ENCODE assay signal across 1 cellular context in the genomic region with DNA sequence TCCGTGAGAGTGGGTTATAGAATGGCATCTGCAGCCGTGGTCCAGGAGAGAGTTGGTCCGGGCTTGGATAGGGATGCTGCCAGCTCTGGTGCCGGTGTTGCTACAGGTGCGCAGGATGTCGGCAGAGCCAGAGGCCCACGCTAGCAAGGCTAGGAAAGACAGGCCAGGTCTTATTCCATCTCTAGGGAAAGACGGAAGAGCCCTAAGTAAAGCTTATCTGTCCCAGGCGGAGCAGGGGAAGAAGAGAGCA.
TF ChIP-seq lines count a peak whose summit lies in the region.

No MANE protein-coding gene starts in this region.

TF ChIP-seq in HepG2, 621 proteins besides CTCF, POLR2A, EP300 and RAD21 (continues in another document):
- TF ChIP-seq, protein P1, sequence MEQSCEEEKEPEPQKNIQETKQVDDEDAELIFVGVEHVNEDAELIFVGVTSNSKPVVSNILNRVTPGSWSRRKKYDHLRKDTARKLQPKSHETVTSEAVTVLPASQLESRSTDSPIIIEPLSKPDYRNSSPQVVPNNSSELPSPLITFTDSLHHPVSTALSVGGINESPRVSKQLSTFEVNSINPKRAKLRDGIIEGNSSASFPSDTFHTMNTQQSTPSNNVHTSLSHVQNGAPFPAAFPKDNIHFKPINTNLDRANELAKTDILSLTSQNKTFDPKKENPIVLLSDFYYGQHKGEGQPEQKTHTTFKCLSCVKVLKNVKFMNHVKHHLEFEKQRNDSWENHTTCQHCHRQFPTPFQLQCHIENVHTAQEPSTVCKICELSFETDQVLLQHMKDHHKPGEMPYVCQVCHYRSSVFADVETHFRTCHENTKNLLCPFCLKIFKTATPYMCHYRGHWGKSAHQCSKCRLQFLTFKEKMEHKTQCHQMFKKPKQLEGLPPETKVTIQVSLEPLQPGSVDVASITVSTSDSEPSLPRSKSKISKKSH (CRISPR knock-in tag; IDR thresholded peaks at IDR 0.05; ENCODE audit: borderline replicate concordance) = no peak
- TF ChIP-seq, protein P2, sequence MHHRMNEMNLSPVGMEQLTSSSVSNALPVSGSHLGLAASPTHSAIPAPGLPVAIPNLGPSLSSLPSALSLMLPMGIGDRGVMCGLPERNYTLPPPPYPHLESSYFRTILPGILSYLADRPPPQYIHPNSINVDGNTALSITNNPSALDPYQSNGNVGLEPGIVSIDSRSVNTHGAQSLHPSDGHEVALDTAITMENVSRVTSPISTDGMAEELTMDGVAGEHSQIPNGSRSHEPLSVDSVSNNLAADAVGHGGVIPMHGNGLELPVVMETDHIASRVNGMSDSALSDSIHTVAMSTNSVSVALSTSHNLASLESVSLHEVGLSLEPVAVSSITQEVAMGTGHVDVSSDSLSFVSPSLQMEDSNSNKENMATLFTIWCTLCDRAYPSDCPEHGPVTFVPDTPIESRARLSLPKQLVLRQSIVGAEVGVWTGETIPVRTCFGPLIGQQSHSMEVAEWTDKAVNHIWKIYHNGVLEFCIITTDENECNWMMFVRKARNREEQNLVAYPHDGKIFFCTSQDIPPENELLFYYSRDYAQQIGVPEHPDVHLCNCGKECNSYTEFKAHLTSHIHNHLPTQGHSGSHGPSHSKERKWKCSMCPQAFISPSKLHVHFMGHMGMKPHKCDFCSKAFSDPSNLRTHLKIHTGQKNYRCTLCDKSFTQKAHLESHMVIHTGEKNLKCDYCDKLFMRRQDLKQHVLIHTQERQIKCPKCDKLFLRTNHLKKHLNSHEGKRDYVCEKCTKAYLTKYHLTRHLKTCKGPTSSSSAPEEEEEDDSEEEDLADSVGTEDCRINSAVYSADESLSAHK (CRISPR knock-in tag; IDR thresholded peaks at IDR 0.05; ENCODE audit: borderline replicate concordance) = peak; percentile 35; the same call in 1 of the 2 replicates
- TF ChIP-seq GZF1 (CRISPR knock-in tag; IDR thresholded peaks at IDR 0.05) (peak; percentile 59; the same call in 1 of the 2 replicates), ZNF766 (CRISPR knock-in tag; IDR thresholded peaks at IDR 0.05; ENCODE audit: borderline replicate concordance) (no peak; the same call in 1 of the 2 replicates), ZNF230 (CRISPR knock-in tag; IDR thresholded peaks at IDR 0.05) (no peak; the same call in 1 of the 2 replicates), SMARCC2 (IDR thresholded peaks at IDR 0.05) (no peak), ZNF781 (CRISPR knock-in tag; IDR thresholded peaks at IDR 0.05; ENCODE audit: borderline replicate concordance, not compliant biosample characterization) (peak; percentile 87), XRCC5 (optimal IDR thresholded peaks at IDR 0.05; ENCODE audit: low read length) (peak; percentile 12), ZNF484 (CRISPR knock-in tag; IDR thresholded peaks at IDR 0.05; ENCODE audit: borderline replicate concordance, low read depth) (no peak), MLLT10 (CRISPR knock-in tag; IDR thresholded peaks at IDR 0.05) (no peak), FOXA1 (IDR thresholded peaks at IDR 0.05) (no peak), FOXA1 (CRISPR knock-in tag; IDR thresholded peaks at IDR 0.05) (peak; percentile 5; the same call in 1 of the 2 replicates), ARHGAP35 (CRISPR knock-in tag; IDR thresholded peaks at IDR 0.05; ENCODE audit: borderline replicate concordance) (0 out of 2 replicates have a peak, but pooled peaks have one; percentile 64), CAMTA2 (CRISPR knock-in tag; IDR thresholded peaks at IDR 0.05; ENCODE audit: borderline replicate concordance) (peak; percentile 18; the same call in 1 of the 2 replicates), MIXL1 (CRISPR knock-in tag; IDR thresholded peaks at IDR 0.05) (no peak), ATRX (CRISPR knock-in tag; IDR thresholded peaks at IDR 0.05; ENCODE audit: borderline replicate concordance) (peak; percentile 94; the same call in 1 of the 2 replicates), HMGA1 (CRISPR knock-in tag; conservative IDR thresholded peaks at IDR 0.05) (0 out of 2 replicates have a peak, but pooled peaks have one; percentile 81), EED (CRISPR knock-in tag; IDR thresholded peaks at IDR 0.05) (no peak), DNMT1 (CRISPR knock-in tag; IDR thresholded peaks at IDR 0.05) (peak; percentile 72), DNMT3B (CRISPR knock-in tag; conservative IDR thresholded peaks at IDR 0.05) (peak; percentile 31; the same call in 1 of the 2 replicates), ZMYM3 (CRISPR knock-in tag; IDR thresholded peaks at IDR 0.05) (peak; percentile 75), ZNF317 (CRISPR knock-in tag; IDR thresholded peaks at IDR 0.05) (no peak), HOXD1 (CRISPR knock-in tag; IDR thresholded peaks at IDR 0.05) (peak; percentile 45; the same call in 1 of the 2 replicates)
- TF ChIP-seq, protein P3, sequence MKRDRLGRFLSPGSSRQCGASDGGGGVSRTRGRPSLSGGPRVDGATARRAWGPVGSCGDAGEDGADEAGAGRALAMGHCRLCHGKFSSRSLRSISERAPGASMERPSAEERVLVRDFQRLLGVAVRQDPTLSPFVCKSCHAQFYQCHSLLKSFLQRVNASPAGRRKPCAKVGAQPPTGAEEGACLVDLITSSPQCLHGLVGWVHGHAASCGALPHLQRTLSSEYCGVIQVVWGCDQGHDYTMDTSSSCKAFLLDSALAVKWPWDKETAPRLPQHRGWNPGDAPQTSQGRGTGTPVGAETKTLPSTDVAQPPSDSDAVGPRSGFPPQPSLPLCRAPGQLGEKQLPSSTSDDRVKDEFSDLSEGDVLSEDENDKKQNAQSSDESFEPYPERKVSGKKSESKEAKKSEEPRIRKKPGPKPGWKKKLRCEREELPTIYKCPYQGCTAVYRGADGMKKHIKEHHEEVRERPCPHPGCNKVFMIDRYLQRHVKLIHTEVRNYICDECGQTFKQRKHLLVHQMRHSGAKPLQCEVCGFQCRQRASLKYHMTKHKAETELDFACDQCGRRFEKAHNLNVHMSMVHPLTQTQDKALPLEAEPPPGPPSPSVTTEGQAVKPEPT (CRISPR knock-in tag; IDR thresholded peaks at IDR 0.05; ENCODE audit: low read depth) = no peak
- TF ChIP-seq, protein P4, sequence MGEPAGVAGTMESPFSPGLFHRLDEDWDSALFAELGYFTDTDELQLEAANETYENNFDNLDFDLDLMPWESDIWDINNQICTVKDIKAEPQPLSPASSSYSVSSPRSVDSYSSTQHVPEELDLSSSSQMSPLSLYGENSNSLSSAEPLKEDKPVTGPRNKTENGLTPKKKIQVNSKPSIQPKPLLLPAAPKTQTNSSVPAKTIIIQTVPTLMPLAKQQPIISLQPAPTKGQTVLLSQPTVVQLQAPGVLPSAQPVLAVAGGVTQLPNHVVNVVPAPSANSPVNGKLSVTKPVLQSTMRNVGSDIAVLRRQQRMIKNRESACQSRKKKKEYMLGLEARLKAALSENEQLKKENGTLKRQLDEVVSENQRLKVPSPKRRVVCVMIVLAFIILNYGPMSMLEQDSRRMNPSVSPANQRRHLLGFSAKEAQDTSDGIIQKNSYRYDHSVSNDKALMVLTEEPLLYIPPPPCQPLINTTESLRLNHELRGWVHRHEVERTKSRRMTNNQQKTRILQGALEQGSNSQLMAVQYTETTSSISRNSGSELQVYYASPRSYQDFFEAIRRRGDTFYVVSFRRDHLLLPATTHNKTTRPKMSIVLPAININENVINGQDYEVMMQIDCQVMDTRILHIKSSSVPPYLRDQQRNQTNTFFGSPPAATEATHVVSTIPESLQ (CRISPR knock-in tag; conservative IDR thresholded peaks at IDR 0.05) = no peak
- TF ChIP-seq, protein P5, sequence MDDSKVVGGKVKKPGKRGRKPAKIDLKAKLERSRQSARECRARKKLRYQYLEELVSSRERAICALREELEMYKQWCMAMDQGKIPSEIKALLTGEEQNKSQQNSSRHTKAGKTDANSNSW (CRISPR knock-in tag; IDR thresholded peaks at IDR 0.05; ENCODE audit: borderline replicate concordance) = 0 out of 2 replicates have a peak, but pooled peaks have one; percentile 47
- TF ChIP-seq, protein P6, sequence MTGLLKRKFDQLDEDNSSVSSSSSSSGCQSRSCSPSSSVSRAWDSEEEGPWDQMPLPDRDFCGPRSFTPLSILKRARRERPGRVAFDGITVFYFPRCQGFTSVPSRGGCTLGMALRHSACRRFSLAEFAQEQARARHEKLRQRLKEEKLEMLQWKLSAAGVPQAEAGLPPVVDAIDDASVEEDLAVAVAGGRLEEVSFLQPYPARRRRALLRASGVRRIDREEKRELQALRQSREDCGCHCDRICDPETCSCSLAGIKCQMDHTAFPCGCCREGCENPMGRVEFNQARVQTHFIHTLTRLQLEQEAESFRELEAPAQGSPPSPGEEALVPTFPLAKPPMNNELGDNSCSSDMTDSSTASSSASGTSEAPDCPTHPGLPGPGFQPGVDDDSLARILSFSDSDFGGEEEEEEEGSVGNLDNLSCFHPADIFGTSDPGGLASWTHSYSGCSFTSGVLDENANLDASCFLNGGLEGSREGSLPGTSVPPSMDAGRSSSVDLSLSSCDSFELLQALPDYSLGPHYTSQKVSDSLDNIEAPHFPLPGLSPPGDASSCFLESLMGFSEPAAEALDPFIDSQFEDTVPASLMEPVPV (CRISPR knock-in tag; IDR thresholded peaks at IDR 0.05) = peak; percentile 23
- TF ChIP-seq, protein P7, sequence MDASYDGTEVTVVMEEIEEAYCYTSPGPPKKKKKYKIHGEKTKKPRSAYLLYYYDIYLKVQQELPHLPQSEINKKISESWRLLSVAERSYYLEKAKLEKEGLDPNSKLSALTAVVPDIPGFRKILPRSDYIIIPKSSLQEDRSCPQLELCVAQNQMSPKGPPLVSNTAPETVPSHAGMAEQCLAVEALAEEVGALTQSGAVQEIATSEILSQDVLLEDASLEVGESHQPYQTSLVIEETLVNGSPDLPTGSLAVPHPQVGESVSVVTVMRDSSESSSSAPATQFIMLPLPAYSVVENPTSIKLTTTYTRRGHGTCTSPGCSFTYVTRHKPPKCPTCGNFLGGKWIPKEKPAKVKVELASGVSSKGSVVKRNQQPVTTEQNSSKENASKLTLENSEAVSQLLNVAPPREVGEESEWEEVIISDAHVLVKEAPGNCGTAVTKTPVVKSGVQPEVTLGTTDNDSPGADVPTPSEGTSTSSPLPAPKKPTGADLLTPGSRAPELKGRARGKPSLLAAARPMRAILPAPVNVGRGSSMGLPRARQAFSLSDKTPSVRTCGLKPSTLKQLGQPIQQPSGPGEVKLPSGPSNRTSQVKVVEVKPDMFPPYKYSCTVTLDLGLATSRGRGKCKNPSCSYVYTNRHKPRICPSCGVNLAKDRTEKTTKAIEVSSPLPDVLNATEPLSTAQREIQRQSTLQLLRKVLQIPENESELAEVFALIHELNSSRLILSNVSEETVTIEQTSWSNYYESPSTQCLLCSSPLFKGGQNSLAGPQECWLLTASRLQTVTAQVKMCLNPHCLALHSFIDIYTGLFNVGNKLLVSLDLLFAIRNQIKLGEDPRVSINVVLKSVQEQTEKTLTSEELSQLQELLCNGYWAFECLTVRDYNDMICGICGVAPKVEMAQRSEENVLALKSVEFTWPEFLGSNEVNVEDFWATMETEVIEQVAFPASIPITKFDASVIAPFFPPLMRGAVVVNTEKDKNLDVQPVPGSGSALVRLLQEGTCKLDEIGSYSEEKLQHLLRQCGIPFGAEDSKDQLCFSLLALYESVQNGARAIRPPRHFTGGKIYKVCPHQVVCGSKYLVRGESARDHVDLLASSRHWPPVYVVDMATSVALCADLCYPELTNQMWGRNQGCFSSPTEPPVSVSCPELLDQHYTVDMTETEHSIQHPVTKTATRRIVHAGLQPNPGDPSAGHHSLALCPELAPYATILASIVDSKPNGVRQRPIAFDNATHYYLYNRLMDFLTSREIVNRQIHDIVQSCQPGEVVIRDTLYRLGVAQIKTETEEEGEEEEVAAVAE (CRISPR knock-in tag; IDR thresholded peaks at IDR 0.05; ENCODE audit: borderline replicate concordance) = no peak
- TF ChIP-seq, protein P8, sequence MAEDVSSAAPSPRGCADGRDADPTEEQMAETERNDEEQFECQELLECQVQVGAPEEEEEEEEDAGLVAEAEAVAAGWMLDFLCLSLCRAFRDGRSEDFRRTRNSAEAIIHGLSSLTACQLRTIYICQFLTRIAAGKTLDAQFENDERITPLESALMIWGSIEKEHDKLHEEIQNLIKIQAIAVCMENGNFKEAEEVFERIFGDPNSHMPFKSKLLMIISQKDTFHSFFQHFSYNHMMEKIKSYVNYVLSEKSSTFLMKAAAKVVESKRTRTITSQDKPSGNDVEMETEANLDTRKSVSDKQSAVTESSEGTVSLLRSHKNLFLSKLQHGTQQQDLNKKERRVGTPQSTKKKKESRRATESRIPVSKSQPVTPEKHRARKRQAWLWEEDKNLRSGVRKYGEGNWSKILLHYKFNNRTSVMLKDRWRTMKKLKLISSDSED (CRISPR knock-in tag; IDR thresholded peaks at IDR 0.05) = 0 out of 2 replicates have a peak, but pooled peaks have one; percentile 33
- TF ChIP-seq, protein P9, sequence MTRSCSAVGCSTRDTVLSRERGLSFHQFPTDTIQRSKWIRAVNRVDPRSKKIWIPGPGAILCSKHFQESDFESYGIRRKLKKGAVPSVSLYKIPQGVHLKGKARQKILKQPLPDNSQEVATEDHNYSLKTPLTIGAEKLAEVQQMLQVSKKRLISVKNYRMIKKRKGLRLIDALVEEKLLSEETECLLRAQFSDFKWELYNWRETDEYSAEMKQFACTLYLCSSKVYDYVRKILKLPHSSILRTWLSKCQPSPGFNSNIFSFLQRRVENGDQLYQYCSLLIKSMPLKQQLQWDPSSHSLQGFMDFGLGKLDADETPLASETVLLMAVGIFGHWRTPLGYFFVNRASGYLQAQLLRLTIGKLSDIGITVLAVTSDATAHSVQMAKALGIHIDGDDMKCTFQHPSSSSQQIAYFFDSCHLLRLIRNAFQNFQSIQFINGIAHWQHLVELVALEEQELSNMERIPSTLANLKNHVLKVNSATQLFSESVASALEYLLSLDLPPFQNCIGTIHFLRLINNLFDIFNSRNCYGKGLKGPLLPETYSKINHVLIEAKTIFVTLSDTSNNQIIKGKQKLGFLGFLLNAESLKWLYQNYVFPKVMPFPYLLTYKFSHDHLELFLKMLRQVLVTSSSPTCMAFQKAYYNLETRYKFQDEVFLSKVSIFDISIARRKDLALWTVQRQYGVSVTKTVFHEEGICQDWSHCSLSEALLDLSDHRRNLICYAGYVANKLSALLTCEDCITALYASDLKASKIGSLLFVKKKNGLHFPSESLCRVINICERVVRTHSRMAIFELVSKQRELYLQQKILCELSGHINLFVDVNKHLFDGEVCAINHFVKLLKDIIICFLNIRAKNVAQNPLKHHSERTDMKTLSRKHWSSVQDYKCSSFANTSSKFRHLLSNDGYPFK (CRISPR knock-in tag; IDR thresholded peaks at IDR 0.05; ENCODE audit: borderline replicate concordance) = peak; percentile 89
- TF ChIP-seq, protein P10, sequence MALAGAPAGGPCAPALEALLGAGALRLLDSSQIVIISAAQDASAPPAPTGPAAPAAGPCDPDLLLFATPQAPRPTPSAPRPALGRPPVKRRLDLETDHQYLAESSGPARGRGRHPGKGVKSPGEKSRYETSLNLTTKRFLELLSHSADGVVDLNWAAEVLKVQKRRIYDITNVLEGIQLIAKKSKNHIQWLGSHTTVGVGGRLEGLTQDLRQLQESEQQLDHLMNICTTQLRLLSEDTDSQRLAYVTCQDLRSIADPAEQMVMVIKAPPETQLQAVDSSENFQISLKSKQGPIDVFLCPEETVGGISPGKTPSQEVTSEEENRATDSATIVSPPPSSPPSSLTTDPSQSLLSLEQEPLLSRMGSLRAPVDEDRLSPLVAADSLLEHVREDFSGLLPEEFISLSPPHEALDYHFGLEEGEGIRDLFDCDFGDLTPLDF (CRISPR knock-in tag; IDR thresholded peaks at IDR 0.05) = 0 out of 2 replicates have a peak, but pooled peaks have one; percentile 2
- TF ChIP-seq, protein P11, sequence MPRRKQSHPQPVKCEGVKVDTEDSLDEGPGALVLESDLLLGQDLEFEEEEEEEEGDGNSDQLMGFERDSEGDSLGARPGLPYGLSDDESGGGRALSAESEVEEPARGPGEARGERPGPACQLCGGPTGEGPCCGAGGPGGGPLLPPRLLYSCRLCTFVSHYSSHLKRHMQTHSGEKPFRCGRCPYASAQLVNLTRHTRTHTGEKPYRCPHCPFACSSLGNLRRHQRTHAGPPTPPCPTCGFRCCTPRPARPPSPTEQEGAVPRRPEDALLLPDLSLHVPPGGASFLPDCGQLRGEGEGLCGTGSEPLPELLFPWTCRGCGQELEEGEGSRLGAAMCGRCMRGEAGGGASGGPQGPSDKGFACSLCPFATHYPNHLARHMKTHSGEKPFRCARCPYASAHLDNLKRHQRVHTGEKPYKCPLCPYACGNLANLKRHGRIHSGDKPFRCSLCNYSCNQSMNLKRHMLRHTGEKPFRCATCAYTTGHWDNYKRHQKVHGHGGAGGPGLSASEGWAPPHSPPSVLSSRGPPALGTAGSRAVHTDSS (CRISPR knock-in tag; conservative IDR thresholded peaks at IDR 0.05) = 0 out of 2 replicates have a peak, but pooled peaks have one; percentile 23
